In genomic region chr1:210441028-210441427, GRCh38 we compare ENCODE assay signal across 1 cellular context.
TF ChIP-seq lines count a peak whose summit lies in the region.

No MANE protein-coding gene starts in this region.

TF ChIP-seq in IMR-90, 13 proteins besides CTCF, POLR2A, EP300 and RAD21 (continued from another document):
- TF ChIP-seq SMC3 (IDR thresholded peaks at IDR 0.05; ENCODE audit: low read depth, low read length) (no peak), BHLHE40 (IDR thresholded peaks at IDR 0.05; ENCODE audit: low read depth, low read length) (no peak), CEBPB (IDR thresholded peaks at IDR 0.05; ENCODE audit: low read depth, low read length) (no peak), MXI1 (IDR thresholded peaks at IDR 0.05; ENCODE audit: borderline replicate concordance, low read depth, low read length) (no peak), ELK1 (IDR thresholded peaks at IDR 0.05; ENCODE audit: borderline replicate concordance, low read depth, low read length) (no peak), NFE2L2 (IDR thresholded peaks at IDR 0.05; ENCODE audit: low read depth, low read length) (no peak), MAZ (IDR thresholded peaks at IDR 0.05; ENCODE audit: borderline replicate concordance, low read depth, low read length) (no peak), CHD1 (IDR thresholded peaks at IDR 0.05; ENCODE audit: low read depth, low read length) (no peak)
